14 cellular contexts compared by ENCODE assay signal in the genomic region with DNA sequence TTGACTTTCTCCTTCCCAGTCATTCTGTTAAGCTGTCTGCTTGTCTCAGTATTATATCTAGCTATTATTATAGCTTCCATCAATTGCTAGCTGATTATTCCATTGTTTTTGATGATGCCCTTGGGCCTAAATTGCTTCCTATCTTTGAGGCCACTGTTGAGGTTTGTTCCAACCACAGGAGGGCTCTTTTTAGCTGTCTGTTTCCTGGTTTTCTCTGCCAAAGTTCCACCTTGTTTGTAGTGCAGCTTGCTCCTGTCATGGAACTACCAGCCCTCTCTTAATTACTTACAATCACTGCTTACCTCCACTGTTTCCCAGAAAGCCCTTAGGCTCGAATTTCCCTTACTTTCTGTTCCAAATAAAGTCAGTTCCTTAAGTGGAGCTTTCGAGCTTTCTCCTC.
A peak's percentile ranks its signal among the peaks of the same experiment; 100 is the strongest.
DNase-seq lines count a peak whose midpoint lies in the region; ATAC-seq and TF ChIP-seq lines count a peak whose summit lies in the region.
"Had no signal": no experiment of that assay in that cellular context is flagged by ENCODE, and none has a peak within 500 bp of the region (broad histone marks: within the 10 kb centered on the region; RNA-seq: fewer than 3 reads in every experiment).

No MANE protein-coding gene starts in this region.

- H3K27me3 ChIP-seq in ACC112 (ENCODE audit: insufficient read depth, low read length) = no peaks in the 10 kb centered on the region
- H3K27me3 ChIP-seq in adrenal gland = no peaks in the 10 kb centered on the region
- H3K27me3 ChIP-seq: SJSA1 had no signal

- 57 to 78% (median 74%) methylated on average over 2 of the region's 2 CpGs for WGBS in adrenal gland, 4 donors

- no peaks in the 10 kb centered on the region for H3K79me2 ChIP-seq in ACC112 (ENCODE audit: control insufficient read depth, insufficient read depth, low read length, unreplicated experiment)

- no peak for TF ChIP-seq POLR2A in adrenal gland (IDR thresholded peaks at IDR 0.05)

- TF ChIP-seq CTCF in adrenal gland (IDR thresholded peaks at IDR 0.05) = peak in 3 of 6 experiments; percentile 17 to 33 (median 23)

- H3K4me3 ChIP-seq in ACC112 (ENCODE audit: low read depth, low read length) (no peak overlapping the region), adrenal gland (no peak overlapping the region)
- H3K4me3 ChIP-seq: SJSA1 had no signal

- H2AFZ ChIP-seq in ACC112 (ENCODE audit: low read length, unreplicated experiment) = peak overlapping the region; percentile 12

- DNase-seq in HT-29 (ENCODE audit: low spot score) = peak; percentile 75
- DNase-seq in adrenal gland = peak in 1 of 7 donors; percentile 14
- peak; percentile 23 for DNase-seq in left kidney (ENCODE audit: low read depth, low spot score)
- no peak for DNase-seq in iPS-NIHi7 (ENCODE audit: extremely low spot score)
- DNase-seq in Right ventricle myocardium inferior (ENCODE audit: missing footprints) = no peak
- no peak for DNase-seq in effector CD8-positive, alpha-beta T cell (lab: John Stamatoyannopoulos, UW)
- DNase-seq in NK-92 treated with Interleukin-12 subunit alpha and Interleukin-12 subunit beta, amount 100 ng/mL, for 24 hours (lab: John Stamatoyannopoulos, UW) = no peak
- DNase-seq: activated CD4-positive, alpha-beta T cell treated with anti-CD3 and anti-CD28 coated beads for 36 hours; AML-193; foreskin melanocyte; NCI-H2227 treated with DMSO at 0.1 percent for 48 hours; substantia nigra had no signal

- H3K27ac ChIP-seq in ACC112 (ENCODE audit: low read depth, low read length) (no peak overlapping the region), adrenal gland (peak overlapping the region in 3 of 5 donors; percentile 44 to 47 (median 46))
- H3K27ac ChIP-seq: SJSA1 had no signal

- no peak for ATAC-seq in Right ventricle myocardium inferior
- ATAC-seq: activated CD4-positive, alpha-beta T cell treated with anti-CD3 and anti-CD28 coated beads for 36 hours had no signal

- intact Hi-C loops in adrenal gland (cut with DNase I) = no loop called here
- intact Hi-C loops in Right ventricle myocardium inferior (cut with DNase I) = no loop called here

- H3K36me3 ChIP-seq in ACC112 (ENCODE audit: insufficient read depth, low read length) (no peaks in the 10 kb centered on the region), adrenal gland (replicated peaks in 1 of 2) (no peaks in the 10 kb centered on the region)
- H3K36me3 ChIP-seq: SJSA1 had no signal

- peaks cover 12% of the 10 kb centered on the region for H3K4me1 ChIP-seq in ACC112 (ENCODE audit: control insufficient read depth, insufficient read depth, low read length, unreplicated experiment)
- peaks cover 4 to 22% of the 10 kb centered on the region in 2 donors for H3K4me1 ChIP-seq in adrenal gland (replicated peaks in 1 of 2)
- H3K4me1 ChIP-seq: SJSA1 had no signal

- no peaks in the 10 kb centered on the region for H3K9me3 ChIP-seq in adrenal gland (replicated peaks in 1 of 3)
- H3K9me3 ChIP-seq: SJSA1 had no signal

Comparison
In these comparisons a context has a peak if more than half of its experiments do, and no peak if none do; other contexts are left out.
1. DNase-seq: peak in HT-29 (single experiment) and left kidney (single experiment); none in iPS-NIHi7 (single experiment), Right ventricle myocardium inferior (single experiment), effector CD8-positive, alpha-beta T cell (single experiment) and NK-92 treated with Interleukin-12 subunit alpha and Interleukin-12 subunit beta, amount 100 ng/mL, for 24 hours (single experiment).